ENCODE assay signal across 8 cellular contexts in genomic region chr2:151771599-151772358, GRCh38. TPM values are rescaled to one million over a fixed set of nuclear protein-coding genes. Genes with fewer than 3 reads are reported as not detected.
DNase-seq lines count a peak whose midpoint lies in the region; ATAC-seq and TF ChIP-seq lines count a peak whose summit lies in the region.

No MANE protein-coding gene starts in this region.

- no peak overlapping the region for H3K4me3 ChIP-seq in testis

- H3K4me3 Mint-ChIP-seq in activated T-cell treated with anti-CD3 and anti-CD28 coated beads, Interleukin-2, amount 50 U/mL, for 72 hours, result no peak overlapping the region

- no peak overlapping the region for H3K27ac Mint-ChIP-seq in activated T-cell treated with anti-CD3 and anti-CD28 coated beads, Interleukin-2, amount 50 U/mL, for 72 hours

- H3K4me1 ChIP-seq in testis, result peaks cover 5% of the 10 kb centered on the region

- no peaks in the 10 kb centered on the region for H3K9me3 ChIP-seq in testis

- H3K27ac ChIP-seq in testis, result no peak overlapping the region

- TF ChIP-seq POLR2A in testis (IDR thresholded peaks at IDR 0.05), result no peak

- 85 to 91% methylated on average over 10 of the region's 10 CpGs for WGBS in testis, 2 donors

- ATAC-seq in GM19438 (IDR thresholded peaks at IDR 0.05; ENCODE audit: low read depth, unreplicated experiment) (peak; percentile 98), HG03175 (IDR thresholded peaks at IDR 0.05; ENCODE audit: unreplicated experiment) (peak; percentile 94)
- ATAC-seq in activated T-cell treated with anti-CD3 and anti-CD28 coated beads, Interleukin-2, amount 50 U/mL, for 72 hours (replicated peaks in 1 of 2), result no peak

- peaks cover 1 to 2% of the 10 kb centered on the region in 2 donors for H3K9me3 Mint-ChIP-seq in activated T-cell treated with anti-CD3 and anti-CD28 coated beads, Interleukin-2, amount 50 U/mL, for 72 hours

- no peak for TF ChIP-seq CTCF in testis (IDR thresholded peaks at IDR 0.05)

- peaks cover 16% of the 10 kb centered on the region for H3K4me1 Mint-ChIP-seq in activated T-cell treated with anti-CD3 and anti-CD28 coated beads, Interleukin-2, amount 50 U/mL, for 72 hours (ENCODE audit: low read depth)

- H3K36me3 Mint-ChIP-seq in activated T-cell treated with anti-CD3 and anti-CD28 coated beads, Interleukin-2, amount 50 U/mL, for 72 hours (ENCODE audit: insufficient read depth in 2 of 2), result peaks cover 0 to 2% of the 10 kb centered on the region in 2 donors

- intact Hi-C loops in testis (cut with DNase I; ENCODE audit: low total_unique reads), result no loop called here

- no peaks in the 10 kb centered on the region for H3K27me3 ChIP-seq in testis

- no peaks in the 10 kb centered on the region for H3K27me3 Mint-ChIP-seq in activated T-cell treated with anti-CD3 and anti-CD28 coated beads, Interleukin-2, amount 50 U/mL, for 72 hours (ENCODE audit: low read depth)

- DNase-seq in AG20443 (ENCODE audit: low spot score) (peak; percentile 82), fibroblast of peridontal ligament (ENCODE audit: extremely low read depth) (peak; percentile 22), NCI-H2029 treated with DMSO at 0.1 percent for 48 hours (lab: John Stamatoyannopoulos, UW) (no peak), testis (no peak)
- DNase-seq in stimulated activated CD4-positive, alpha-beta T cell treated with anti-CD3 and anti-CD28 coated beads, Interleukin-4, amount 100 ng/mL, for 4 hours, result no peak
- no peak for DNase-seq in activated T-cell treated with anti-CD3 and anti-CD28 coated beads, Interleukin-2, amount 50 U/mL, for 72 hours

- no peaks in the 10 kb centered on the region for H3K36me3 ChIP-seq in testis (ENCODE audit: low read depth, missing control alignments)

RNA-seq across cellular contexts. Expression of gene NEB, which starts 37.5 kb away (rescaled TPM):
- total RNA-seq in testis, result 1 to 10 TPM; 5.5 to 5.7 TPM
- 18.6 TPM for polyA plus RNA-seq in testis (ENCODE audit: insufficient read depth, low read depth, low replicate concordance)
- 1 to 10 TPM; 1.1 to 1.2 TPM for total RNA-seq in activated T-cell treated with anti-CD3 and anti-CD28 coated beads, Interleukin-2, amount 50 U/mL, for 72 hours

RNA-seq across cellular contexts. Expression of gene ARL5A, which starts 56.4 kb away (rescaled TPM):
- total RNA-seq in testis, result 10 to 100 TPM; 27.5 to 34.0 TPM
- polyA plus RNA-seq in testis (ENCODE audit: insufficient read depth, low read depth, low replicate concordance), result 19.1 TPM
- 10 to 100 TPM; 38.4 to 46.3 TPM for total RNA-seq in activated T-cell treated with anti-CD3 and anti-CD28 coated beads, Interleukin-2, amount 50 U/mL, for 72 hours

Comparison
In these comparisons a context has a peak if more than half of its experiments do, and no peak if none do; other contexts are left out.
1. DNase-seq: peak in AG20443 (single experiment) and fibroblast of peridontal ligament (single experiment); none in stimulated activated CD4-positive, alpha-beta T cell treated with anti-CD3 and anti-CD28 coated beads, Interleukin-4, amount 100 ng/mL, for 4 hours (0 of 2), NCI-H2029 treated with DMSO at 0.1 percent for 48 hours (single experiment), testis (single experiment) and activated T-cell treated with anti-CD3 and anti-CD28 coated beads, Interleukin-2, amount 50 U/mL, for 72 hours (0 of 2).
2. ATAC-seq: peak in GM19438 (single experiment) and HG03175 (single experiment); none in activated T-cell treated with anti-CD3 and anti-CD28 coated beads, Interleukin-2, amount 50 U/mL, for 72 hours (0 of 2).